Comparison of ENCODE assay signal across 8 cellular contexts in the genomic region with DNA sequence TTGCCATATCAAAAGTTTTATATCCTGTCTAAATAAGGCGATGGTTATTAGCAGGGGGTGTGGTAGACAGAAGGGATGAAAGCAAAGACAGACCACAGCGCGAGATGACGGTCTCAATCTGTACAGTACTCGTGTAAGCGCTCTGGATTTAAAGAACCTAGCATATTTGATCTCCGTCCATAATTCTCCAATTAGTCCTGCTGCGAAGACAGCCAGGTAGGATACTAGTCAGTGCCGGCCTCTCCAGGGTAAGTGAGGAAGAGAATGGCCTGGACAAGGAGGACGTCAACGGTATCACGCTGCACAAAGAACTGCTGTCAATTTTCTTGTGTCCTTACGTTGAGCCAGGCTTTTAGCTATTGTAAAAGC. TPM values are rescaled to one million over a fixed set of nuclear protein-coding genes. Genes with fewer than 3 reads are reported as not detected.
DNase-seq lines count a peak whose midpoint lies in the region; ATAC-seq, FAIRE-seq and TF ChIP-seq lines count a peak whose summit lies in the region.

No MANE protein-coding gene starts in this region.

- no peaks in the 10 kb centered on the region for H3K36me3 ChIP-seq in ACC112 (ENCODE audit: insufficient read depth, low read length)
- H3K36me3 ChIP-seq in SK-N-SH (replicated peaks in 1 of 2; ENCODE audit: control insufficient read depth in 1 of 2, insufficient read depth in 2 of 2, low read length in 1 of 2): peaks cover 4% of the 10 kb centered on the region in 2 experiments
- H3K36me3 ChIP-seq in small intestine (ENCODE audit: control insufficient read depth in 2 of 2, insufficient read depth in 2 of 2, low read length in 2 of 2): no peaks in the 10 kb centered on the region

- H3K4me1 ChIP-seq in ACC112 (ENCODE audit: control insufficient read depth, insufficient read depth, low read length, unreplicated experiment) (peaks cover 22% of the 10 kb centered on the region), SK-N-SH (ENCODE audit: control insufficient read depth in 1 of 2, insufficient read depth in 2 of 2, low read depth in 1 of 2, low read length in 1 of 2) (peaks cover 14 to 18% of the 10 kb centered on the region in 2 experiments; a peak in 3 of 4 replicates), small intestine (ENCODE audit: control insufficient read depth in 2 of 2, insufficient read depth in 1 of 2, low read depth in 1 of 2, low read length in 1 of 2) (peaks cover 0 to 3% of the 10 kb centered on the region in 2 donors)

- H3K27ac ChIP-seq in ACC112 (ENCODE audit: low read depth, low read length) (peak overlapping the region; percentile 60; the same call in 1 of the 2 replicates), SK-N-SH (ENCODE audit: low read depth in 2 of 2, low read length in 1 of 2) (peak overlapping the region; percentile 25 to 67), small intestine (ENCODE audit: low read depth in 1 of 2, low read length in 1 of 2) (peak overlapping the region in 1 of 2 donors; percentile 36)

- H3K4me3 ChIP-seq in ACC112 (ENCODE audit: low read depth, low read length) (peak overlapping the region; percentile 93), SK-N-SH (ENCODE audit: low read depth in 2 of 2, low read length in 1 of 2) (peak overlapping the region; percentile 77 to 97), foreskin fibroblast (ENCODE audit: low read depth in 1 of 2, low read length in 2 of 2) (peak overlapping the region; percentile 65 to 69), small intestine (ENCODE audit: low read depth in 1 of 2, low read length in 2 of 2) (peak overlapping the region; percentile 52 to 71)

- H3K4me2 ChIP-seq in SK-N-SH: peak overlapping the region; percentile 93

- DNase-seq in GM04504 (ENCODE audit: low read depth) (peak; percentile 3), SK-N-SH (peak; percentile 26), foreskin fibroblast (peak in 1 of 2 donors; percentile 38), small intestine (peak; percentile 26), NCI-H1694 treated with DMSO at 0.1 percent for 48 hours (lab: John Stamatoyannopoulos, UW) (no peak), left lobe of liver (ENCODE audit: low spot score) (no peak)

- H3K79me2 ChIP-seq in ACC112 (ENCODE audit: control insufficient read depth, insufficient read depth, low read length, unreplicated experiment) (peaks cover 27% of the 10 kb centered on the region), SK-N-SH (ENCODE audit: insufficient read depth) (peaks cover 38% of the 10 kb centered on the region)

- ATAC-seq in HG03064 (IDR thresholded peaks at IDR 0.05; ENCODE audit: low read depth, unreplicated experiment) (peak; percentile 13), left lobe of liver (no peak)

- 0% methylated on average over 13 of the region's 13 CpGs for WGBS in SK-N-SH (ENCODE audit: low lambda C conversion rate)
- 1 to 3% (median 2%) methylated on average over 13 of the region's 13 CpGs for WGBS in small intestine, 3 donors

- FAIRE-seq in small intestine (lab: Jason Lieb, UNC): no peak

- no peak for TF ChIP-seq RAD21 in SK-N-SH (IDR thresholded peaks at IDR 0.05; ENCODE audit: low read length)

- no peaks in the 10 kb centered on the region for H3K9me3 ChIP-seq in SK-N-SH
- H3K9me3 ChIP-seq in small intestine (ENCODE audit: control insufficient read depth, low read depth): no peaks in the 10 kb centered on the region

- no peaks in the 10 kb centered on the region for H3K9me2 ChIP-seq in SK-N-SH

- H3K27me3 ChIP-seq in ACC112 (ENCODE audit: insufficient read depth, low read length): no peaks in the 10 kb centered on the region
- H3K27me3 ChIP-seq in SK-N-SH (ENCODE audit: insufficient read depth): no peaks in the 10 kb centered on the region
- H3K27me3 ChIP-seq in small intestine (ENCODE audit: control insufficient read depth in 2 of 2, insufficient read depth in 2 of 2, low read length in 2 of 2): no peaks in the 10 kb centered on the region

- POLR2A ChIA-PET in SK-N-SH (lab: Yijun Ruan, JAX): no interaction called here

- H2AFZ ChIP-seq in ACC112 (ENCODE audit: low read length, unreplicated experiment): peak overlapping the region; percentile 94
- peak overlapping the region; percentile 89 for H2AFZ ChIP-seq in SK-N-SH (ENCODE audit: low read depth)

- no peaks in the 10 kb centered on the region for H3F3A ChIP-seq in SK-N-SH (replicated peaks; ENCODE audit: insufficient read depth)

- no peaks in the 10 kb centered on the region for H4K20me1 ChIP-seq in SK-N-SH (ENCODE audit: insufficient read depth)

- peak overlapping the region; percentile 85 for H3K9ac ChIP-seq in SK-N-SH

- CTCF ChIA-PET in SK-N-SH (lab: Yijun Ruan, JAX): interaction anchor here (0.8 kb wide), 1 partner anchor 11 kb away, joined by 3 read pairs; no protein-coding TSS in a partner anchor

- TF ChIP-seq EP300 in SK-N-SH (IDR thresholded peaks at IDR 0.05; ENCODE audit: borderline replicate concordance in 1 of 2, low read depth in 1 of 2, low read length in 1 of 2): no peak

- TF ChIP-seq CTCF in SK-N-SH (IDR thresholded peaks at IDR 0.05) (no peak), foreskin fibroblast (IDR thresholded peaks at IDR 0.05; ENCODE audit: low read depth, low read length) (no peak)

TF ChIP-seq in SK-N-SH, 30 proteins besides CTCF, POLR2A, EP300 and RAD21:
- TF ChIP-seq JUND (IDR thresholded peaks at IDR 0.05) (no peak), RFX5 (IDR thresholded peaks at IDR 0.05; ENCODE audit: low read length) (no peak), GATA2 (CRISPR knock-in tag; IDR thresholded peaks at IDR 0.05) (no peak), RCOR1 (IDR thresholded peaks at IDR 0.05; ENCODE audit: low read length) (no peak), FOXJ3 (CRISPR knock-in tag; IDR thresholded peaks at IDR 0.05) (no peak), PBX3 (IDR thresholded peaks at IDR 0.05) (no peak), NRF1 (IDR thresholded peaks at IDR 0.05; ENCODE audit: low read depth, low read length) (no peak), MEF2A (IDR thresholded peaks at IDR 0.05; ENCODE audit: borderline replicate concordance, low read depth) (no peak), TEAD4 (IDR thresholded peaks at IDR 0.05; ENCODE audit: borderline replicate concordance, insufficient read depth) (no peak), MXI1 (IDR thresholded peaks at IDR 0.05; ENCODE audit: low read depth, low read length) (no peak), YY1 (IDR thresholded peaks at IDR 0.05; ENCODE audit: low read depth) (no peak), ELF1 (IDR thresholded peaks at IDR 0.05) (no peak)
- TF ChIP-seq, protein P1, sequence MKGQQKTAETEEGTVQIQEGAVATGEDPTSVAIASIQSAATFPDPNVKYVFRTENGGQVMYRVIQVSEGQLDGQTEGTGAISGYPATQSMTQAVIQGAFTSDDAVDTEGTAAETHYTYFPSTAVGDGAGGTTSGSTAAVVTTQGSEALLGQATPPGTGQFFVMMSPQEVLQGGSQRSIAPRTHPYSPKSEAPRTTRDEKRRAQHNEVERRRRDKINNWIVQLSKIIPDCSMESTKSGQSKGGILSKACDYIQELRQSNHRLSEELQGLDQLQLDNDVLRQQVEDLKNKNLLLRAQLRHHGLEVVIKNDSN (IDR thresholded peaks at IDR 0.05; ENCODE audit: borderline replicate concordance, low read depth): no peak

RNA-seq across cellular contexts. Expression of gene SGO1, which starts 0.7 kb away (rescaled TPM):
- polyA plus RNA-seq in SK-N-SH (2012; rRNA removed) (1.6 and 2.2 TPM in 2 replicates), small intestine (1 to 10 TPM; 1.6 to 5.8 (median 2.2) TPM)
- 3.2 and 3.3 TPM in 2 replicates for polyA plus RNA-seq in SK-N-SH (2012; cell fraction: cytosol; rRNA removed)
- 0.73 and 0.82 TPM in 2 replicates for polyA plus RNA-seq in SK-N-SH (2012; cell fraction: nucleus; rRNA removed)
- 0.63 TPM for total RNA-seq in left lobe of liver

Comparison
In these comparisons a context has a peak if more than half of its experiments do, and no peak if none do; other contexts are left out.
1. DNase-seq: peak in GM04504 (single experiment), SK-N-SH (single experiment) and small intestine (single experiment); none in NCI-H1694 treated with DMSO at 0.1 percent for 48 hours (single experiment) and left lobe of liver (single experiment).
2. Peak in every context shown above with its lines, with median percentiles within 50 percentile points of each other: H3K4me3 ChIP-seq.